ENCODE assay signal across 21 cellular contexts in genomic region chr6:47290124-47290834, GRCh38.
"Had no signal": no experiment of that assay in that cellular context is flagged by ENCODE, and none has a peak within 500 bp of the region (broad histone marks: within the 10 kb centered on the region; RNA-seq: fewer than 3 reads in every experiment).

No MANE protein-coding gene starts in this region.

- H3K4me3 Mint-ChIP-seq: naive B cell; neural crest cell; stimulated activated memory B cell treated with anti-CD40 and anti-IgM and Interleukin-4, amounts not matched to agents 10 μg/mL and 1 μg/mL and 100 μg/mL, for 72 hours had no signal

- H3K27me3 Mint-ChIP-seq: naive B cell had no signal

- H3K4me3 ChIP-seq: heart right ventricle, lower lobe of right lung, stomach, suprapubic skin, tibial nerve, vagina had no signal

- H3K27ac ChIP-seq: heart right ventricle, lower lobe of right lung, suprapubic skin, tibial nerve, vagina had no signal

- DNase-seq: activated T-cell treated with anti-CD3 and anti-CD28 coated beads, Interleukin-2, amount 50 U/mL, for 1 hour; aorta; central memory CD4-positive, alpha-beta T cell; heart right ventricle; islet precursor cell; lower lobe of right lung; mesendoderm; naive B cell; posterior cingulate gyrus; small intestine; stimulated activated CD4-positive, alpha-beta T cell treated with anti-CD3 and anti-CD28 coated beads, Interleukin-15, amount 100 ng/mL, for 24 hours; stomach had no signal

- H3K27me3 ChIP-seq: heart right ventricle, stomach, suprapubic skin, tibial nerve, vagina had no signal

- H3K4me1 ChIP-seq: heart right ventricle, lower lobe of right lung, suprapubic skin, tibial nerve, vagina had no signal

- ATAC-seq: activated naive CD4-positive, alpha-beta T cell treated with anti-CD3 and anti-CD28 coated beads, Interleukin-2, amount 50 U/mL, for 72 hours; heart right ventricle; left lobe of liver; lower lobe of right lung; sciatic nerve; stimulated activated memory B cell treated with anti-CD40 and anti-IgM and Interleukin-4, amounts not matched to agents 10 μg/mL and 1 μg/mL and 100 μg/mL, for 72 hours had no signal

- H3K9me3 Mint-ChIP-seq: neural crest cell had no signal

- H3K4me1 Mint-ChIP-seq: naive B cell; stimulated activated memory B cell treated with anti-CD40 and anti-IgM and Interleukin-4, amounts not matched to agents 10 μg/mL and 1 μg/mL and 100 μg/mL, for 72 hours had no signal

- H3K36me3 ChIP-seq: suprapubic skin, tibial nerve, vagina had no signal

- H3K36me3 Mint-ChIP-seq: naive B cell; stimulated activated memory B cell treated with anti-CD40 and anti-IgM and Interleukin-4, amounts not matched to agents 10 μg/mL and 1 μg/mL and 100 μg/mL, for 72 hours had no signal

- H3K27ac Mint-ChIP-seq: activated naive CD4-positive, alpha-beta T cell treated with anti-CD3 and anti-CD28 coated beads, Interleukin-2, amount 50 U/mL, for 72 hours; stimulated activated memory B cell treated with anti-CD40 and anti-IgM and Interleukin-4, amounts not matched to agents 10 μg/mL and 1 μg/mL and 100 μg/mL, for 72 hours had no signal

- FAIRE-seq: colon, small intestine had no signal

- H3K9me3 ChIP-seq: suprapubic skin, tibial nerve, vagina had no signal
